8 cellular contexts compared by ENCODE assay signal in the genomic region with DNA sequence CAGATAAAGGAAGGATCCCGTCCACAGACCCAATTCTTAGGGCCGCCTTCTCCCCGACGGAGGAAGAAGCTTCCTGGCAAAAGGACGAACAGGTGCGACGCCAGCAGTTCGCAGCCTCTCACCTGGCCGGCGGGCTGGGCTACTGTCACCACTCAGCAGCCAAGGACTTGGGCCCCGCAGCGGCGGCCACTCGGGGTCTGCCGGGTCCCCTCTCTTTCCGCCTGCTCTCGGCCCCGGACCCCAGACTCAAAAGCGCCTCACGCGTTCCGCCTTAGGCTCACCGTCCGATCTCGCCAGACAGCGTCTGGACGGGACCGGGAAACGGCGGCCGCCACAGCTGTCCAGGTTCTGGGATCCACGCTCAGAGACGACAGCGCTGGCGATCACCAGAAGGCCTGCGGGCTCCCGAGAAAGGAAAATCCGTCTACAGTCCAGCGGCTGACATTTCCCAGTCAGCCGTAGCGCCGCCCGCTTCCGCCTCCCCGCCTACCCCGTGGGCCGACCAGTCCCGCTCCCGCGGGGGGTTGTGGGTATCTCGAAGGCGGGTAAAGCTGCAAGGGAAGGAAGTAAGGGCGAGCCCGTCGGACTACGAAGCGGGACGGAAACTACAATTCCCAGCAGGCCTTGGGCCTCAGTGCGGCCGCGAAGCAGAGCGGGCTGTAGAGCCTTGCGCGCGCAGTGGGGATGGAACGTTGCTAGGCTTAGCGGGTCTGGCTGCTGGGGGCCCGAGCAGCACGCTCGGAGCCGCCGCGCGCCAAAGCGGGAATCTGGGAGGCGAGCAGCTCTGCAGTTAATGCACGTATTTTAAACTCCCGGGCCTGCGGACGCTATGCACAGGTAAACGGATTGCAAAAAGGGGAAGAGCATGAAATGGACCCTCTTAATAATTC. TPM values are rescaled to one million over a fixed set of nuclear protein-coding genes. Genes with fewer than 3 reads are reported as not detected.
DNase-seq lines count a peak whose midpoint lies in the region; ATAC-seq and TF ChIP-seq lines count a peak whose summit lies in the region.

A gene (minus strand): TSS at position 454 of the 890 bp plus-strand sequence. CDS start 8,538 bp downstream, outside the sequence.
A gene (plus strand): TSS at position 678 of the 890 bp plus-strand sequence. CDS start 152 bp downstream, at position 830.

- peak within 1 kb of the TSS; percentile 81 for H3K9ac ChIP-seq in mucosa of stomach (ENCODE audit: low read length)

- H3K27ac ChIP-seq in esophagus (ENCODE audit: low read depth in 2 of 2, low read length in 1 of 2), result peak within 1 kb of the TSS; percentile 68 to 88

- H3K36me3 Mint-ChIP-seq in activated T-cell treated with anti-CD3 and anti-CD28 coated beads, Interleukin-2, amount 50 U/mL, for 24 hours (ENCODE audit: low read depth), result peaks cover 53% of the 10 kb centered on the region

- peak within 1 kb of the TSS; percentile 94 for H3K27ac Mint-ChIP-seq in activated T-cell treated with anti-CD3 and anti-CD28 coated beads, Interleukin-2, amount 50 U/mL, for 24 hours

- no peaks in the 10 kb centered on the region for H3K9me3 ChIP-seq in esophagus (ENCODE audit: control insufficient read depth in 2 of 2, insufficient read depth in 1 of 2, low read depth in 1 of 2, low read length in 1 of 2)
- no peaks in the 10 kb centered on the region for H3K9me3 ChIP-seq in mucosa of stomach (ENCODE audit: control insufficient read depth, low read length)

- H3K36me3 ChIP-seq in esophagus (ENCODE audit: control insufficient read depth in 2 of 2, insufficient read depth in 2 of 2, low read length in 1 of 2) (no peaks in the 10 kb centered on the region), mucosa of stomach (ENCODE audit: control insufficient read depth, insufficient read depth, low read length) (no peaks in the 10 kb centered on the region)

- peaks cover 66% of the 10 kb centered on the region for H3K4me1 Mint-ChIP-seq in activated T-cell treated with anti-CD3 and anti-CD28 coated beads, Interleukin-2, amount 50 U/mL, for 24 hours (ENCODE audit: low read depth)

- peaks cover 0 to 5% of the 10 kb centered on the region in 2 donors for H3K4me1 ChIP-seq in esophagus (ENCODE audit: control insufficient read depth in 2 of 2, insufficient read depth in 2 of 2, low read length in 1 of 2)
- H3K4me1 ChIP-seq in mucosa of stomach (ENCODE audit: control insufficient read depth, insufficient read depth, low read length), result peaks cover 13% of the 10 kb centered on the region

- no peaks in the 10 kb centered on the region for H3K27me3 ChIP-seq in esophagus (ENCODE audit: control insufficient read depth in 1 of 2, insufficient read depth in 2 of 2, low read length in 2 of 2)
- H3K27me3 ChIP-seq in mucosa of stomach (ENCODE audit: control insufficient read depth, insufficient read depth, low read length), result no peaks in the 10 kb centered on the region

- peak; percentile 98 for ATAC-seq in GM21717 (IDR thresholded peaks at IDR 0.05; ENCODE audit: unreplicated experiment)

- no peaks in the 10 kb centered on the region for H3K9me3 Mint-ChIP-seq in activated T-cell treated with anti-CD3 and anti-CD28 coated beads, Interleukin-2, amount 50 U/mL, for 24 hours

- H3K27me3 Mint-ChIP-seq in activated T-cell treated with anti-CD3 and anti-CD28 coated beads, Interleukin-2, amount 50 U/mL, for 24 hours, result no peaks in the 10 kb centered on the region

- H3K4me3 ChIP-seq in esophagus (ENCODE audit: low read depth in 1 of 2, low read length in 2 of 2) (peak within 1 kb of the TSS; percentile 70 to 95), mucosa of stomach (ENCODE audit: low read length) (peak within 1 kb of the TSS; percentile 86)

- in situ Hi-C loops in KBM-7 (cut with MboI; ENCODE audit: low pct_unique_long_range_greater_than_20kb, low sequenced_read_pairs), result no loop called here

- DNase-seq in DMS153 treated with DMSO at 0.1 percent for 48 hours (lab: John Stamatoyannopoulos, UW; ENCODE audit: unreplicated experiment), result peak; percentile 99
- peak; percentile 98 for DNase-seq in KBM-7
- peak; percentile 96 for DNase-seq in activated T-cell treated with anti-CD3 and anti-CD28 coated beads, Interleukin-2, amount 50 U/mL, for 24 hours
- DNase-seq in stimulated activated CD8-positive, alpha-beta memory T cell treated with anti-CD3 and anti-CD28 coated beads, Interleukin-7, amount 100 ng/mL, for 1 hour (ENCODE audit: low read depth in 2 of 2), result peak; percentile 90 to 95

- 0% methylated on average over 81 of the region's 81 CpGs for WGBS in esophagus, 2 donors

- peak within 1 kb of the TSS; percentile 97 for H3K4me3 Mint-ChIP-seq in activated T-cell treated with anti-CD3 and anti-CD28 coated beads, Interleukin-2, amount 50 U/mL, for 24 hours

TF ChIP-seq in PFSK-1, 5 proteins besides CTCF, POLR2A, EP300 and RAD21:
- TF ChIP-seq POLR2AphosphoS5 (IDR thresholded peaks at IDR 0.05; ENCODE audit: low read depth, low read length), result peak; percentile 88
- peak; percentile 65; the same call in 1 of the 2 replicates for TF ChIP-seq TAF1 (IDR thresholded peaks at IDR 0.05; ENCODE audit: borderline replicate concordance, insufficient read depth, low read length)
- TF ChIP-seq FOXP2 (optimal IDR thresholded peaks at IDR 0.05; ENCODE audit: borderline replicate concordance, extremely low read depth, extremely low read length, insufficient read depth), result peak; percentile 59
- no peak; the same call in 1 of the 2 replicates for TF ChIP-seq SIN3A (IDR thresholded peaks at IDR 0.05; ENCODE audit: borderline replicate concordance, insufficient read depth, low read length)

RNA-seq across cellular contexts. Expression of the first gene that starts in this region (rescaled TPM):
- 0.93 TPM for polyA plus RNA-seq in PFSK-1 (2012; ENCODE audit: insufficient read length, low read depth)
- 1 to 10 TPM; 1.3 to 2.3 TPM for polyA plus RNA-seq in esophagus

RNA-seq across cellular contexts. Expression of the second gene that starts in this region (rescaled TPM):
- 23.4 TPM for polyA plus RNA-seq in PFSK-1 (2012; ENCODE audit: insufficient read length, low read depth)
- polyA plus RNA-seq in esophagus, result 1 to 10 TPM; 5.1 to 7.5 TPM

Comparison
In these comparisons a context has a peak if more than half of its experiments do, and no peak if none do; other contexts are left out.
1. Peak in every context shown above with its lines: DNase-seq, ATAC-seq, H3K4me3 ChIP-seq and H3K27ac ChIP-seq.